ENCODE assay signal across 11 cellular contexts in the genomic region with DNA sequence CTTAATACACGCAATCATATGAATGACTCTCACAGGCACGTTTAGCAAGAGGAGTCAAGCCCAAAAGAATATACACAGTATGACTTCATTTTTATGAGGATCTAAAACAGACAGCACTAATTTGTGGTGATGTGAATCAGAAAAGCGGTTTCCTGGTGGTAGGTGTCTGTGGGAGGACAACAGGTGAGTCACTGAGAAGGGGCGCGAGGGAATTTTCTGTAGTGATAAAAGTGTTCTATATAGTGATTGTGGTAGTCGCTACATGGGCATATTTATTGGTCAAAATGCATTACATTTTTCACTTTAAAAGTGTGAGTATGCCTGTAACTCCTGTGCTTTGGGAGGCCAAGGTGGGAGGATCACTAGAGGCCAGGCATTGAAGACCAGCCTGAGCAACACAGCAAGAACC. TPM values are rescaled to one million over a fixed set of nuclear protein-coding genes. Genes with fewer than 3 reads are reported as not detected.
DNase-seq lines count a peak whose midpoint lies in the region; ATAC-seq and TF ChIP-seq lines count a peak whose summit lies in the region.
"Had no signal": no experiment of that assay in that cellular context is flagged by ENCODE, and none has a peak within 500 bp of the region (broad histone marks: within the 10 kb centered on the region; RNA-seq: fewer than 3 reads in every experiment).

No MANE protein-coding gene starts in this region.

- peak overlapping the region; percentile 48 for H3K27ac Mint-ChIP-seq in activated CD4-positive, alpha-beta memory T cell treated with anti-CD3 and anti-CD28 coated beads for 36 hours
- no peak overlapping the region for H3K27ac Mint-ChIP-seq in activated naive CD8-positive, alpha-beta T cell treated with anti-CD3 and anti-CD28 coated beads for 36 hours

- H3F3A ChIP-seq in PC-3 (ENCODE audit: low read length, unreplicated experiment), result no peaks in the 10 kb centered on the region

- peak overlapping the region; percentile 14 for H3K4me3 Mint-ChIP-seq in activated CD4-positive, alpha-beta memory T cell treated with anti-CD3 and anti-CD28 coated beads for 36 hours
- H3K4me3 Mint-ChIP-seq in activated naive CD8-positive, alpha-beta T cell treated with anti-CD3 and anti-CD28 coated beads for 36 hours, result no peak overlapping the region

- intact Hi-C loops in PC-3 (cut with micrococcal nuclease), result no loop called here
- intact Hi-C loops in activated CD4-positive, alpha-beta memory T cell treated with anti-CD3 and anti-CD28 coated beads for 36 hours (cut with micrococcal nuclease), result loop anchor here (1.0 to 10.0 kb wide), 9 partner anchors 7 to 877 kb away; partner anchors contain the start of genes ARHGAP17, LCMT1, TNRC6A and ZKSCAN2
- intact Hi-C loops in A673 (cut with micrococcal nuclease; ENCODE audit: unreplicated experiment), result no loop called here
- intact Hi-C loops in posterior vena cava (cut with DNase I), result no loop called here

- no peaks in the 10 kb centered on the region for H3K9me2 ChIP-seq in PC-3 (replicated peaks; ENCODE audit: low read length)

- H3K4me1 ChIP-seq in PC-3 (ENCODE audit: insufficient read depth, low read length), result peaks cover 6% of the 10 kb centered on the region; the same call in 1 of the 2 replicates
- no peaks in the 10 kb centered on the region for H3K4me1 ChIP-seq in A673 (ENCODE audit: insufficient read depth, low read length, poor library complexity, severe bottlenecking)
- H3K4me1 ChIP-seq: psoas muscle had no signal

- no peaks in the 10 kb centered on the region for H4K20me1 ChIP-seq in PC-3 (ENCODE audit: low read length)

- H3K36me3 Mint-ChIP-seq in activated CD4-positive, alpha-beta memory T cell treated with anti-CD3 and anti-CD28 coated beads for 36 hours, result no peaks in the 10 kb centered on the region
- H3K36me3 Mint-ChIP-seq in activated naive CD8-positive, alpha-beta T cell treated with anti-CD3 and anti-CD28 coated beads for 36 hours, result no peaks in the 10 kb centered on the region

- H3K4me1 Mint-ChIP-seq in activated CD4-positive, alpha-beta memory T cell treated with anti-CD3 and anti-CD28 coated beads for 36 hours (ENCODE audit: low read depth), result peaks cover 38% of the 10 kb centered on the region
- H3K4me1 Mint-ChIP-seq in activated naive CD8-positive, alpha-beta T cell treated with anti-CD3 and anti-CD28 coated beads for 36 hours, result peaks cover 10% of the 10 kb centered on the region

- CTCF ChIA-PET in PC-3 (lab: Charles Lee), result no interaction called here
- CTCF ChIA-PET in activated CD4-positive, alpha-beta memory T cell treated with anti-CD3 and anti-CD28 coated beads for 36 hours (lab: Charles Lee), result interaction anchor here (0.8 to 1.0 kb wide), 2 partner anchors 53 to 54 kb away, joined by 3 read pairs; no protein-coding TSS in a partner anchor
- CTCF ChIA-PET in A673 (lab: Charles Lee), result no interaction called here

- H3K27me3 ChIP-seq in PC-3 (ENCODE audit: low read length), result no peaks in the 10 kb centered on the region
- no peaks in the 10 kb centered on the region for H3K27me3 ChIP-seq in A673 (replicated peaks; ENCODE audit: insufficient read depth, low read depth, low read length, poor library complexity)
- H3K27me3 ChIP-seq: brain microvascular endothelial cell had no signal

- H3K27ac ChIP-seq in PC-3 (ENCODE audit: low read length) (no peak overlapping the region), A673 (ENCODE audit: low read depth, low read length, poor library complexity, severe bottlenecking) (no peak overlapping the region)
- H3K27ac ChIP-seq: brain microvascular endothelial cell, psoas muscle had no signal

- no peaks in the 10 kb centered on the region for H3K9me3 Mint-ChIP-seq in activated CD4-positive, alpha-beta memory T cell treated with anti-CD3 and anti-CD28 coated beads for 36 hours
- no peaks in the 10 kb centered on the region for H3K9me3 Mint-ChIP-seq in activated naive CD8-positive, alpha-beta T cell treated with anti-CD3 and anti-CD28 coated beads for 36 hours

- POLR2A ChIA-PET in PC-3 (lab: Charles Lee; ENCODE audit: unreplicated experiment) (no interaction called here), A673 (lab: Charles Lee; ENCODE audit: low non-redundant PET) (no interaction called here)
- POLR2A ChIA-PET in activated CD4-positive, alpha-beta memory T cell treated with anti-CD3 and anti-CD28 coated beads for 36 hours (lab: Charles Lee), result no interaction called here

- no peak for ATAC-seq in PC-3
- no peak for ATAC-seq in HG03045 (IDR thresholded peaks at IDR 0.05; ENCODE audit: unreplicated experiment)
- ATAC-seq: psoas muscle had no signal

- H3K79me2 ChIP-seq in PC-3 (ENCODE audit: low read length), result no peaks in the 10 kb centered on the region

- DNase-seq in PC-3, result peak; percentile 58
- peak; percentile 86 for DNase-seq in activated CD4-positive, alpha-beta memory T cell treated with anti-CD3 and anti-CD28 coated beads for 36 hours
- peak; percentile 47 for DNase-seq in activated naive CD8-positive, alpha-beta T cell treated with anti-CD3 and anti-CD28 coated beads for 36 hours
- DNase-seq in stimulated activated CD4-positive, alpha-beta T cell treated with anti-CD3 and anti-CD28 coated beads, Interleukin-4, amount 100 ng/mL, for 24 hours, result peak; percentile 75
- DNase-seq in A673 (ENCODE audit: low spot score), result no peak
- DNase-seq in GM20000 (ENCODE audit: low spot score), result no peak
- DNase-seq in posterior vena cava (ENCODE audit: low spot score), result no peak
- DNase-seq: brain microvascular endothelial cell, NCI-H2029 treated with DMSO at 0.1 percent for 48 hours, psoas muscle had no signal

- TF ChIP-seq CTCF in PC-3 (conservative IDR thresholded peaks at IDR 0.05; ENCODE audit: low read depth, low read length) (no peak), A673 (conservative IDR thresholded peaks at IDR 0.05; ENCODE audit: low read depth, low read length) (no peak), GM20000 (IDR thresholded peaks at IDR 0.05; ENCODE audit: extremely low read depth, missing control alignments) (no peak)

- no peak overlapping the region for H3K4me2 ChIP-seq in PC-3 (ENCODE audit: low read length)

- no peak overlapping the region for H2AFZ ChIP-seq in PC-3 (ENCODE audit: low read length)

- H3K36me3 ChIP-seq in PC-3 (ENCODE audit: low read depth, low read length) (no peaks in the 10 kb centered on the region), A673 (ENCODE audit: insufficient read depth, low read length, poor library complexity, severe bottlenecking) (no peaks in the 10 kb centered on the region)
- H3K36me3 ChIP-seq: brain microvascular endothelial cell had no signal

- no peak overlapping the region for H3K9ac ChIP-seq in PC-3 (ENCODE audit: low read length)

- H3K27me3 Mint-ChIP-seq in activated CD4-positive, alpha-beta memory T cell treated with anti-CD3 and anti-CD28 coated beads for 36 hours, result peaks cover 6% of the 10 kb centered on the region
- peaks cover 13% of the 10 kb centered on the region for H3K27me3 Mint-ChIP-seq in activated naive CD8-positive, alpha-beta T cell treated with anti-CD3 and anti-CD28 coated beads for 36 hours

- H3K4me3 ChIP-seq in PC-3 (ENCODE audit: low read length), result no peak overlapping the region
- no peak overlapping the region for H3K4me3 ChIP-seq in A673 (ENCODE audit: low read depth, low read length, poor library complexity, severe bottlenecking)
- H3K4me3 ChIP-seq: psoas muscle had no signal

- BruUV-seq in PC-3 (replicated peaks; lab: Mats Ljungman, UMichigan) (no TSS peak), A673 (replicated peaks; lab: Mats Ljungman, UMichigan) (no TSS peak)

- H3K9me3 ChIP-seq in PC-3 (ENCODE audit: low read length), result no peaks in the 10 kb centered on the region
- H3K9me3 ChIP-seq in A673 (ENCODE audit: low read depth, low read length, poor library complexity, severe bottlenecking), result no peaks in the 10 kb centered on the region
- H3K9me3 ChIP-seq: psoas muscle had no signal

RNA-seq across cellular contexts. Expression of gene TNRC6A, which starts 7.6 kb away (rescaled TPM):
- 16.2 and 20.3 TPM in 2 replicates for total RNA-seq in PC-3 (2014; rRNA removed)
- 10 to 100 TPM; 31.7 to 36.3 TPM for total RNA-seq in activated CD4-positive, alpha-beta memory T cell treated with anti-CD3 and anti-CD28 coated beads for 36 hours
- 10 to 100 TPM; 30.3 to 33.9 TPM for total RNA-seq in activated naive CD8-positive, alpha-beta T cell treated with anti-CD3 and anti-CD28 coated beads for 36 hours
- 88.5 and 90.8 TPM in 2 replicates for total RNA-seq in A673 (2021)
- total RNA-seq in posterior vena cava, result 10 to 100 TPM; 51.7 to 58.3 TPM

Comparison
In these comparisons a context has a peak if more than half of its experiments do, and no peak if none do; other contexts are left out.
1. DNase-seq: peak in PC-3 (single experiment), activated CD4-positive, alpha-beta memory T cell treated with anti-CD3 and anti-CD28 coated beads for 36 hours (single experiment), activated naive CD8-positive, alpha-beta T cell treated with anti-CD3 and anti-CD28 coated beads for 36 hours (single experiment) and stimulated activated CD4-positive, alpha-beta T cell treated with anti-CD3 and anti-CD28 coated beads, Interleukin-4, amount 100 ng/mL, for 24 hours (single experiment); none in A673 (single experiment), GM20000 (single experiment) and posterior vena cava (single experiment).